ENCODE assay signal across 21 cellular contexts in genomic region chr10:121426307-121426706, GRCh38.
DNase-seq lines count a peak whose midpoint lies in the region; ATAC-seq, FAIRE-seq and TF ChIP-seq lines count a peak whose summit lies in the region.
"Had no signal": no experiment of that assay in that cellular context is flagged by ENCODE, and none has a peak within 500 bp of the region (broad histone marks: within the 10 kb centered on the region; RNA-seq: fewer than 3 reads in every experiment).

No MANE protein-coding gene starts in this region.

- CTCF ChIA-PET in Panc1 (lab: Charles Lee): interaction anchor here (0.7 kb wide), 1 partner anchor 12 kb away, joined by 4 read pairs; no protein-coding TSS in a partner anchor

- FAIRE-seq in frontal cortex (lab: Jason Lieb, UNC): no peak

- H3K27me3 ChIP-seq in Panc1 (ENCODE audit: control insufficient read depth, insufficient read depth, low read length) (no peaks in the 10 kb centered on the region), Peyer's patch (no peaks in the 10 kb centered on the region)
- H3K27me3 ChIP-seq: dorsolateral prefrontal cortex, heart left ventricle had no signal

- BruUV-seq in Panc1 (replicated peaks; lab: Mats Ljungman, UMichigan): no TSS peak

- intact Hi-C loops in Panc1 (cut with micrococcal nuclease; ENCODE audit: unreplicated experiment): no loop called here

- H3K9me3 ChIP-seq in Panc1 (ENCODE audit: control insufficient read depth, insufficient read depth, low read depth, low read length): no peaks in the 10 kb centered on the region
- H3K9me3 ChIP-seq in Peyer's patch: no peaks in the 10 kb centered on the region
- H3K9me3 ChIP-seq in T-helper 17 cell (ENCODE audit: control insufficient read depth, low read length, poor library complexity, severe bottlenecking): no peaks in the 10 kb centered on the region
- H3K9me3 ChIP-seq: heart left ventricle had no signal

- TF ChIP-seq CTCF in Panc1 (IDR thresholded peaks at IDR 0.05) (no peak), Peyer's patch (IDR thresholded peaks at IDR 0.05) (no peak)

- H3K4me1 ChIP-seq in Panc1 (ENCODE audit: control insufficient read depth, insufficient read depth, low read length) (no peaks in the 10 kb centered on the region), Peyer's patch (no peaks in the 10 kb centered on the region)
- H3K4me1 ChIP-seq: heart left ventricle had no signal

- H3K36me3 Mint-ChIP-seq in T-helper 17 cell (ENCODE audit: low read depth): no peaks in the 10 kb centered on the region
- H3K36me3 Mint-ChIP-seq: activated naive CD8-positive, alpha-beta T cell treated with anti-CD3 and anti-CD28 coated beads for 36 hours had no signal

- H3K4me1 Mint-ChIP-seq in T-helper 17 cell: no peaks in the 10 kb centered on the region
- H3K4me1 Mint-ChIP-seq: activated naive CD8-positive, alpha-beta T cell treated with anti-CD3 and anti-CD28 coated beads for 36 hours had no signal

- POLR2A ChIA-PET in Panc1 (lab: Charles Lee): no interaction called here

- H3K4me3 ChIP-seq in Panc1 (ENCODE audit: low read depth in 2 of 2, low read length in 2 of 2): no peak overlapping the region
- H3K4me3 ChIP-seq in Peyer's patch: no peak overlapping the region
- H3K4me3 ChIP-seq: dorsolateral prefrontal cortex, heart left ventricle had no signal

- in situ Hi-C loops in Panc1 (cut with HindIII; ENCODE audit: low pct_unique_long_range_greater_than_20kb, low sequenced_read_pairs): no loop called here

- H3K27ac ChIP-seq in Panc1 (ENCODE audit: low read length) (no peak overlapping the region), Peyer's patch (peak overlapping the region in 1 of 4 donors; percentile 19)
- H3K27ac ChIP-seq: dorsolateral prefrontal cortex, RWPE1, VCaP had no signal

- peak; percentile 63 for ATAC-seq in HG03175 (IDR thresholded peaks at IDR 0.05; ENCODE audit: unreplicated experiment)
- peak; percentile 77; the same call in 1 of the 2 replicates for ATAC-seq in Panc1
- ATAC-seq in HG03354 (IDR thresholded peaks at IDR 0.05; ENCODE audit: poor library complexity, severe bottlenecking, unreplicated experiment): no peak
- ATAC-seq in T-helper 17 cell: no peak
- ATAC-seq: activated CD8-positive, alpha-beta T cell treated with anti-CD3 and anti-CD28 coated beads, Interleukin-2, amount 10 ng/mL, durations not matched to agents 7 days and 5 days; activated T-cell treated with anti-CD3 and anti-CD28 coated beads, Interleukin-2, amount 50 U/mL, for 72 hours; heart left ventricle; sciatic nerve had no signal

- H3K27me3 Mint-ChIP-seq in T-helper 17 cell: no peaks in the 10 kb centered on the region
- H3K27me3 Mint-ChIP-seq: activated naive CD8-positive, alpha-beta T cell treated with anti-CD3 and anti-CD28 coated beads for 36 hours had no signal

- H3K36me3 ChIP-seq in Panc1 (ENCODE audit: control insufficient read depth, insufficient read depth, low read length) (no peaks in the 10 kb centered on the region), Peyer's patch (no peaks in the 10 kb centered on the region)
- H3K36me3 ChIP-seq: heart left ventricle had no signal

- no peak overlapping the region for H3K27ac Mint-ChIP-seq in T-helper 17 cell
- H3K27ac Mint-ChIP-seq: activated CD8-positive, alpha-beta T cell treated with anti-CD3 and anti-CD28 coated beads, Interleukin-2, amount 10 ng/mL, durations not matched to agents 7 days and 5 days; activated naive CD8-positive, alpha-beta T cell treated with anti-CD3 and anti-CD28 coated beads for 36 hours; activated T-cell treated with anti-CD3 and anti-CD28 coated beads, Interleukin-2, amount 50 U/mL, for 72 hours had no signal

- TF ChIP-seq POLR2A in Peyer's patch (IDR thresholded peaks at IDR 0.05): no peak

- H3K4me3 Mint-ChIP-seq in T-helper 17 cell: no peak overlapping the region
- H3K4me3 Mint-ChIP-seq: activated CD8-positive, alpha-beta T cell treated with anti-CD3 and anti-CD28 coated beads, Interleukin-2, amount 10 ng/mL, durations not matched to agents 7 days and 5 days; activated naive CD8-positive, alpha-beta T cell treated with anti-CD3 and anti-CD28 coated beads for 36 hours; activated T-cell treated with anti-CD3 and anti-CD28 coated beads, Interleukin-2, amount 50 U/mL, for 72 hours had no signal

- DNase-seq in Daoy (ENCODE audit: low read depth) (peak; percentile 29), Panc1 (ENCODE audit: low read depth, low spot score) (no peak), left kidney (ENCODE audit: low read depth, low spot score) (peak; percentile 31), Peyer's patch (no peak), frontal cortex (ENCODE audit: low spot score in 2 of 2) (no peak), T-helper 17 cell (no peak)
- DNase-seq: activated CD8-positive, alpha-beta T cell treated with anti-CD3 and anti-CD28 coated beads, Interleukin-2, amount 10 ng/mL, durations not matched to agents 7 days and 5 days; activated naive CD8-positive, alpha-beta T cell treated with anti-CD3 and anti-CD28 coated beads for 36 hours; activated T-cell treated with anti-CD3 and anti-CD28 coated beads, Interleukin-2, amount 50 U/mL, for 72 hours; dorsolateral prefrontal cortex; heart left ventricle; kidney glomerular epithelial cell; MM.1S; NCI-H2107; NCI-H526 treated with DMSO at 0.1 percent for 48 hours; nucleus accumbens had no signal

Comparison
In these comparisons a context has a peak if more than half of its experiments do, and no peak if none do; other contexts are left out.
1. DNase-seq: peak in Daoy (single experiment) and left kidney (single experiment); none in Panc1 (single experiment), Peyer's patch (0 of 3), frontal cortex (0 of 2) and T-helper 17 cell (0 of 3).
2. ATAC-seq: peak in HG03175 (single experiment) and Panc1 (single experiment); none in HG03354 (single experiment) and T-helper 17 cell (single experiment).